In genomic region chr4:140851032-140851636, GRCh38 we compare ENCODE assay signal across 8 cellular contexts.
DNase-seq lines count a peak whose midpoint lies in the region; ATAC-seq, FAIRE-seq and TF ChIP-seq lines count a peak whose summit lies in the region.

No MANE protein-coding gene starts in this region.

- in situ Hi-C loops in brain microvascular endothelial cell (cut with HindIII; ENCODE audit: low pct_ligation_motif_present, low sequenced_read_pairs): no loop called here

- H3K9me3 ChIP-seq in suprapubic skin: no peaks in the 10 kb centered on the region
- H3K9me3 ChIP-seq in CD4-positive, alpha-beta T cell (ENCODE audit: control insufficient read depth, low read length): no peaks in the 10 kb centered on the region

- H3K36me3 Mint-ChIP-seq in CD4-positive, alpha-beta T cell (ENCODE audit: low read depth): no peaks in the 10 kb centered on the region

- TF ChIP-seq EP300 in suprapubic skin (IDR thresholded peaks at IDR 0.05): no peak

- no peak for TF ChIP-seq POLR2A in suprapubic skin (IDR thresholded peaks at IDR 0.05)

- WGBS in suprapubic skin: 2% methylated on average over 6 of the region's 6 CpGs

- CTCF ChIA-PET in CD4-positive, alpha-beta T cell (lab: Charles Lee): no interaction called here

- H3K27ac ChIP-seq in brain microvascular endothelial cell: no peak overlapping the region
- no peak overlapping the region for H3K27ac ChIP-seq in suprapubic skin
- no peak overlapping the region for H3K27ac ChIP-seq in CD4-positive, alpha-beta T cell (ENCODE audit: low read depth, low read length)

- DNase-seq in DMS 273 treated with DMSO at 0.1 percent for 48 hours (lab: John Stamatoyannopoulos, UW) (peak; percentile 1), NCI-H774 (lab: John Stamatoyannopoulos, UW) (peak; percentile 11), brain microvascular endothelial cell (peak; percentile 51), suprapubic skin (ENCODE audit: low spot score in 2 of 2) (no peak)
- DNase-seq in CD4-positive, alpha-beta T cell: no peak

- H3K9me3 Mint-ChIP-seq in CD4-positive, alpha-beta T cell: no peaks in the 10 kb centered on the region

- H3K36me3 ChIP-seq in brain microvascular endothelial cell (replicated peaks): no peaks in the 10 kb centered on the region
- H3K36me3 ChIP-seq in suprapubic skin: no peaks in the 10 kb centered on the region

- peaks cover 39% of the 10 kb centered on the region for H3K27me3 Mint-ChIP-seq in CD4-positive, alpha-beta T cell

- H3K27me3 ChIP-seq in brain microvascular endothelial cell (replicated peaks) (no peaks in the 10 kb centered on the region), suprapubic skin (no peaks in the 10 kb centered on the region)
- peaks cover 8% of the 10 kb centered on the region for H3K27me3 ChIP-seq in CD4-positive, alpha-beta T cell (ENCODE audit: control insufficient read depth, insufficient read depth, low read length)

- POLR2A ChIA-PET in CD4-positive, alpha-beta T cell (lab: Charles Lee): no interaction called here

- no peak overlapping the region for H3K27ac Mint-ChIP-seq in CD4-positive, alpha-beta T cell

- TF ChIP-seq CTCF in brain microvascular endothelial cell (IDR thresholded peaks at IDR 0.05; ENCODE audit: low read depth, low read length, missing control alignments) (peak; percentile 81), suprapubic skin (IDR thresholded peaks at IDR 0.05) (peak; percentile 49 to 52)
- TF ChIP-seq CTCF in CD4-positive, alpha-beta T cell (IDR thresholded peaks at IDR 0.05): no peak

- peak; percentile 98 for FAIRE-seq in islet of Langerhans (lab: Jason Lieb, UNC)

- H3K4me1 ChIP-seq in suprapubic skin: peaks cover 4% of the 10 kb centered on the region

- H3K4me1 Mint-ChIP-seq in CD4-positive, alpha-beta T cell (ENCODE audit: low read depth): no peaks in the 10 kb centered on the region

- H3K4me3 ChIP-seq in brain microvascular endothelial cell (ENCODE audit: low read depth, low read length) (no peak overlapping the region), suprapubic skin (no peak overlapping the region)

- H3K4me3 Mint-ChIP-seq in CD4-positive, alpha-beta T cell: no peak overlapping the region

- ATAC-seq in GM19043 (IDR thresholded peaks at IDR 0.05; ENCODE audit: low read depth, unreplicated experiment) (peak; percentile 72), HG03460 (IDR thresholded peaks at IDR 0.05; ENCODE audit: unreplicated experiment) (peak; percentile 68)
- no peak for ATAC-seq in CD4-positive, alpha-beta T cell (ENCODE audit: poor library complexity)

- intact Hi-C loops in CD4-positive, alpha-beta T cell (cut with DNase I, micrococcal nuclease): no loop called here

Comparison
In these comparisons a context has a peak if more than half of its experiments do, and no peak if none do; other contexts are left out.
1. DNase-seq: peak in DMS 273 treated with DMSO at 0.1 percent for 48 hours (single experiment), NCI-H774 (single experiment) and brain microvascular endothelial cell (single experiment); none in suprapubic skin (0 of 2) and CD4-positive, alpha-beta T cell (0 of 10).